In genomic region chr12:103504606-103505005, GRCh38 we compare ENCODE assay signal across 17 cellular contexts. TPM values are rescaled to one million over a fixed set of nuclear protein-coding genes. Genes with fewer than 3 reads are reported as not detected.
DNase-seq lines count a peak whose midpoint lies in the region; ATAC-seq and TF ChIP-seq lines count a peak whose summit lies in the region.
"Had no signal": no experiment of that assay in that cellular context is flagged by ENCODE, and none has a peak within 500 bp of the region (broad histone marks: within the 10 kb centered on the region; RNA-seq: fewer than 3 reads in every experiment).

No MANE protein-coding gene starts in this region.

- dilution Hi-C loops in mammary epithelial cell (cut with HindIII; ENCODE audit: low sequenced_read_pairs) = no loop called here

- no peaks in the 10 kb centered on the region for H3F3A ChIP-seq in PC-3 (ENCODE audit: low read length, unreplicated experiment)

- no peak overlapping the region for H3K27ac Mint-ChIP-seq in MCF 10A (ENCODE audit: low read depth, unreplicated experiment)
- H3K27ac Mint-ChIP-seq: CD4-positive, alpha-beta T cell had no signal

- H3K27me3 ChIP-seq in mammary epithelial cell (ENCODE audit: insufficient read depth, low read length) (no peaks in the 10 kb centered on the region), PC-3 (ENCODE audit: low read length) (peaks cover 7% of the 10 kb centered on the region; the same call in 1 of the 2 replicates), adrenal gland (no peaks in the 10 kb centered on the region)
- H3K27me3 ChIP-seq: BE2C had no signal

- H3K9ac ChIP-seq in mammary epithelial cell (ENCODE audit: insufficient read depth, low read length) = peak overlapping the region; percentile 63
- H3K9ac ChIP-seq in PC-3 (ENCODE audit: low read length) = no peak overlapping the region; the same call in 1 of the 2 replicates

- no peaks in the 10 kb centered on the region for H3K27me3 Mint-ChIP-seq in MCF 10A (ENCODE audit: insufficient read depth, unreplicated experiment)

- H3K9me2 ChIP-seq in PC-3 (replicated peaks; ENCODE audit: low read length) = no peaks in the 10 kb centered on the region

- peak overlapping the region; percentile 88 for H3K27ac ChIP-seq in mammary epithelial cell (ENCODE audit: insufficient read depth, low read depth, low read length)
- peak overlapping the region; percentile 54 for H3K27ac ChIP-seq in PC-3 (ENCODE audit: low read length)
- peak overlapping the region; percentile 77 for H3K27ac ChIP-seq in epithelial cell of prostate
- no peak overlapping the region for H3K27ac ChIP-seq in adrenal gland

- H3K4me1 ChIP-seq in mammary epithelial cell (ENCODE audit: insufficient read depth, low read length) = peaks cover 19% of the 10 kb centered on the region
- H3K4me1 ChIP-seq in PC-3 (ENCODE audit: insufficient read depth, low read length) = peaks cover 19% of the 10 kb centered on the region
- H3K4me1 ChIP-seq in adrenal gland (replicated peaks in 1 of 2) = no peaks in the 10 kb centered on the region

- H3K4me1 Mint-ChIP-seq in MCF 10A (ENCODE audit: insufficient read depth, unreplicated experiment) = no peaks in the 10 kb centered on the region
- H3K4me1 Mint-ChIP-seq: H9 had no signal

- no peaks in the 10 kb centered on the region for H4K20me1 ChIP-seq in mammary epithelial cell (ENCODE audit: insufficient read depth, low read length)
- H4K20me1 ChIP-seq in PC-3 (ENCODE audit: low read length) = no peaks in the 10 kb centered on the region

- H2AFZ ChIP-seq in mammary epithelial cell (ENCODE audit: low read depth, low read length) (peak overlapping the region; percentile 43), PC-3 (ENCODE audit: low read length) (no peak overlapping the region)

- intact Hi-C loops in mammary epithelial cell (cut with micrococcal nuclease) (no loop called here), MCF 10A (cut with micrococcal nuclease) (loop anchor here (1.0 kb wide), 1 partner anchor 555 kb away; no protein-coding TSS in a partner anchor), PC-3 (cut with micrococcal nuclease) (no loop called here), adrenal gland (cut with DNase I) (no loop called here)

- no peaks in the 10 kb centered on the region for H3K9me3 Mint-ChIP-seq in MCF 10A (ENCODE audit: unreplicated experiment)
- H3K9me3 Mint-ChIP-seq: CD4-positive, alpha-beta T cell; H9 had no signal

- POLR2A ChIA-PET in MCF 10A (lab: Yijun Ruan, JAX) = no interaction called here
- POLR2A ChIA-PET in PC-3 (lab: Charles Lee; ENCODE audit: unreplicated experiment) = interaction anchor here (0.7 kb wide), 1 partner anchor 1733 kb away, joined by 3 read pairs; no protein-coding TSS in a partner anchor

- no TSS peak for BruUV-seq in mammary epithelial cell (replicated peaks; lab: Mats Ljungman, UMichigan)
- BruUV-seq in MCF 10A (replicated peaks; lab: Mats Ljungman, UMichigan) = no TSS peak
- BruUV-seq in PC-3 (replicated peaks; lab: Mats Ljungman, UMichigan) = no TSS peak

- H3K4me2 ChIP-seq in mammary epithelial cell (ENCODE audit: insufficient read depth, low read depth, low read length) = no peak overlapping the region
- no peak overlapping the region for H3K4me2 ChIP-seq in PC-3 (ENCODE audit: low read length)

- WGBS in mammary epithelial cell (ENCODE audit: low coverage, missing lambda C conversion rate) = 100% methylated on average over 4 of the region's 7 CpGs
- 76 to 89% (median 80%) methylated on average over 5 to 7 of the region's 7 CpGs for WGBS in adrenal gland, 4 donors

- H3K9me3 ChIP-seq in mammary epithelial cell (replicated peaks; ENCODE audit: insufficient read depth, low read length) (no peaks in the 10 kb centered on the region), PC-3 (ENCODE audit: low read length) (no peaks in the 10 kb centered on the region), adrenal gland (replicated peaks in 1 of 3) (no peaks in the 10 kb centered on the region)
- H3K9me3 ChIP-seq: BE2C had no signal

- no peaks in the 10 kb centered on the region for H3K36me3 ChIP-seq in mammary epithelial cell (ENCODE audit: insufficient read depth, low read length)
- H3K36me3 ChIP-seq in PC-3 (ENCODE audit: low read depth, low read length) = no peaks in the 10 kb centered on the region
- H3K36me3 ChIP-seq in adrenal gland (replicated peaks in 1 of 2) = no peaks in the 10 kb centered on the region
- H3K36me3 ChIP-seq: BE2C had no signal

- H3K4me3 Mint-ChIP-seq in MCF 10A (ENCODE audit: unreplicated experiment) = no peak overlapping the region
- H3K4me3 Mint-ChIP-seq: CD4-positive, alpha-beta T cell; H9 had no signal

- ATAC-seq in PC-3 = no peak
- ATAC-seq in HG02610 (IDR thresholded peaks at IDR 0.05; ENCODE audit: unreplicated experiment) = no peak

- H3K79me2 ChIP-seq in mammary epithelial cell (ENCODE audit: insufficient read depth, low read length) (no peaks in the 10 kb centered on the region), PC-3 (ENCODE audit: low read length) (no peaks in the 10 kb centered on the region)

- CTCF ChIA-PET in mammary epithelial cell (lab: Charles Lee; ENCODE audit: low non-redundant PET) = no interaction called here
- CTCF ChIA-PET in MCF 10A (lab: Yijun Ruan, JAX) = interaction anchor here (0.5 kb wide), 1 partner anchor 31 kb away, joined by 3 read pairs; no protein-coding TSS in a partner anchor
- CTCF ChIA-PET in PC-3 (lab: Charles Lee) = no interaction called here

- H3K4me3 ChIP-seq in mammary epithelial cell (replicated peaks in 1 of 3; ENCODE audit: insufficient read depth in 1 of 3, low read depth in 2 of 3, low read length in 3 of 3) (no peak overlapping the region), PC-3 (ENCODE audit: low read length) (no peak overlapping the region), adrenal gland (no peak overlapping the region)

- no peak for TF ChIP-seq POLR2A in adrenal gland (IDR thresholded peaks at IDR 0.05)

- in situ Hi-C loops in mammary epithelial cell (cut with MboI; ENCODE audit: low sequenced_read_pairs in 2 of 2) = no loop called here

- DNase-seq in mammary epithelial cell = no peak
- DNase-seq in MCF 10A (ENCODE audit: unreplicated experiment) = no peak
- no peak for DNase-seq in PC-3
- DNase-seq in epithelial cell of prostate (ENCODE audit: low read depth, low spot score) = no peak
- DNase-seq in DMS114 treated with DMSO at 0.1 percent for 48 hours (lab: John Stamatoyannopoulos, UW; ENCODE audit: unreplicated experiment) = no peak
- no peak for DNase-seq in adrenal gland
- DNase-seq: IMR-90, NCI-H1694 treated with DMSO at 0.1 percent for 48 hours, NCI-H2107, NCI-H2227 treated with DMSO at 0.1 percent for 48 hours, NCI-H524 treated with DMSO at 0.1 percent for 48 hours, SHP77 treated with DMSO at 0.1 percent for 48 hours had no signal

- no peaks in the 10 kb centered on the region for H3K36me3 Mint-ChIP-seq in MCF 10A (ENCODE audit: insufficient read depth, unreplicated experiment)

- no peak for TF ChIP-seq CTCF in mammary epithelial cell (conservative IDR thresholded peaks at IDR 0.05 in 1 of 2, IDR thresholded peaks at IDR 0.05 in 1 of 2; ENCODE audit: extremely low read depth in 1 of 2, insufficient read depth in 1 of 2, low read depth in 1 of 2, low read length in 2 of 2)
- TF ChIP-seq CTCF in MCF 10A (IDR thresholded peaks at IDR 0.05; ENCODE audit: unreplicated experiment) = no peak
- no peak for TF ChIP-seq CTCF in PC-3 (conservative IDR thresholded peaks at IDR 0.05; ENCODE audit: low read depth, low read length)
- no peak for TF ChIP-seq CTCF in adrenal gland (IDR thresholded peaks at IDR 0.05)

RNA-seq across cellular contexts. Expression of gene C12orf42, which starts 8.8 kb away (rescaled TPM):
- total RNA-seq in mammary epithelial cell = not detected
- polyA plus RNA-seq in mammary epithelial cell = not detected
- not detected for polyA minus RNA-seq in mammary epithelial cell
- total RNA-seq in MCF 10A (2022) = not detected in 2 replicates
- not detected in 2 replicates for total RNA-seq in PC-3 (2014; rRNA removed)
- total RNA-seq in adrenal gland = not detected
- under 1 TPM in 1 of 3 donors, not detected in 2; 0.07 TPM for polyA plus RNA-seq in adrenal gland
- total RNA-seq: H9, IMR-90 had no signal
- polyA plus RNA-seq: AG04450, IMR-90 had no signal

Comparison
In these comparisons a context has a peak if more than half of its experiments do, and no peak if none do; other contexts are left out.
1. H3K27ac ChIP-seq: peak in mammary epithelial cell (single experiment), PC-3 (single experiment) and epithelial cell of prostate (single experiment); none in adrenal gland (0 of 5).